In the genomic region with DNA sequence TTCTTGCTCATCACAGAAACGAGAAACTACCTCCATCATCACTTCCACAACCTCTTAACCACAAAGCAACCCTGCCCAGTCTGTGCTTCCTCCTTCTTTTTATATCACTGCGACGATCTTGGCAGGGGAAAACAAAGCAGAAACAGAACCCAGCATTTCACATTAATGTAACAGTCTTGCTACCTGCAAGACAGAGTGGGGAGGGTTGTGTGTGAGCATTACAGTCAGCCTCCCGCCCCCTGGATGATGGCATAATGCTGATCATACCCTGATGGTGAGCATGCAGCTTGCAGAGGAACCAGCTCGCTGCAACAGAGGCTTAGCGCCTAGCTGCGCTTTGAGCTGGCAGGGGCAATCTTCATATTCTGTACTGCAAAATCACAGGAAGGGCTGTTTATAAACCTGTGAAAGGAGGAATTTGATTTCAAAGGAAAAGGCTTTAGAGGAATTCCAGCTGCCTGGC, we compare ENCODE assay signal across 8 cellular contexts.
DNase-seq lines count a peak whose midpoint lies in the region; ATAC-seq and TF ChIP-seq lines count a peak whose summit lies in the region.

No MANE protein-coding gene starts in this region.

- TF ChIP-seq CTCF in neural cell (IDR thresholded peaks at IDR 0.05; ENCODE audit: poor library complexity, severe bottlenecking) (no peak), transverse colon (IDR thresholded peaks at IDR 0.05) (no peak)

- H3K27ac ChIP-seq in neural cell (ENCODE audit: low read length) (peak overlapping the region; percentile 64), transverse colon (peak overlapping the region in 3 of 4 donors; percentile 12 to 58 (median 37))

- peak; percentile 44 for TF ChIP-seq RAD21 in neural cell (conservative IDR thresholded peaks at IDR 0.05)

- peaks cover 19% of the 10 kb centered on the region for H3K4me1 Mint-ChIP-seq in activated naive CD8-positive, alpha-beta T cell treated with anti-CD3 and anti-CD28 coated beads, Interleukin-2, amount 50 U/mL, for 24 hours

- H3K4me3 Mint-ChIP-seq in activated naive CD8-positive, alpha-beta T cell treated with anti-CD3 and anti-CD28 coated beads, Interleukin-2, amount 50 U/mL, for 24 hours = peak overlapping the region; percentile 57

- no peaks in the 10 kb centered on the region for H3F3A ChIP-seq in neural cell (ENCODE audit: insufficient read depth, low read length, poor library complexity, severe bottlenecking)

- peak; percentile 90 for ATAC-seq in GM18867 (IDR thresholded peaks at IDR 0.05; ENCODE audit: unreplicated experiment)
- ATAC-seq in HG03039 (IDR thresholded peaks at IDR 0.05; ENCODE audit: unreplicated experiment) = peak; percentile 88
- peak; percentile 82 for ATAC-seq in activated naive CD8-positive, alpha-beta T cell treated with anti-CD3 and anti-CD28 coated beads, Interleukin-2, amount 50 U/mL, for 24 hours

- H3K79me2 ChIP-seq in neural cell (replicated peaks; ENCODE audit: insufficient read depth, low read length) = no peaks in the 10 kb centered on the region

- in situ Hi-C loops in transverse colon (cut with MboI; ENCODE audit: low pct_ligation_motif_present in 1 of 4, low pct_unique_long_range_greater_than_20kb in 1 of 4, low sequenced_read_pairs in 3 of 4) = no loop called here

- TF ChIP-seq EP300 in neural cell (conservative IDR thresholded peaks at IDR 0.05; ENCODE audit: poor library complexity, severe bottlenecking) (peak; percentile 68), transverse colon (IDR thresholded peaks at IDR 0.05; ENCODE audit: low read depth) (no peak)

- no peaks in the 10 kb centered on the region for H3K9me2 ChIP-seq in neural cell (ENCODE audit: insufficient read depth, low read length)

- H3K27me3 ChIP-seq in neural cell (ENCODE audit: insufficient read depth, low read depth, low read length) = no peaks in the 10 kb centered on the region
- H3K27me3 ChIP-seq in transverse colon = no peaks in the 10 kb centered on the region

- H3K4me3 ChIP-seq in neural cell (ENCODE audit: low read length) = peak overlapping the region; percentile 16
- no peak overlapping the region for H3K4me3 ChIP-seq in transverse colon

- peak overlapping the region; percentile 28 for H3K9ac ChIP-seq in neural cell (ENCODE audit: low read length)

- peak overlapping the region; percentile 28 for H2AFZ ChIP-seq in neural cell (ENCODE audit: low read depth, low read length)

- peaks cover 0 to 6% (median 0%) of the 10 kb centered on the region in 4 donors for H3K4me1 ChIP-seq in transverse colon

- no peaks in the 10 kb centered on the region for H3K36me3 Mint-ChIP-seq in activated naive CD8-positive, alpha-beta T cell treated with anti-CD3 and anti-CD28 coated beads, Interleukin-2, amount 50 U/mL, for 24 hours (ENCODE audit: low read depth)

- no peaks in the 10 kb centered on the region for H3K9me3 Mint-ChIP-seq in activated naive CD8-positive, alpha-beta T cell treated with anti-CD3 and anti-CD28 coated beads, Interleukin-2, amount 50 U/mL, for 24 hours

- intact Hi-C loops in transverse colon (cut with DNase I; ENCODE audit: low total_unique reads) = no loop called here

- no peaks in the 10 kb centered on the region for H4K20me1 ChIP-seq in neural cell (ENCODE audit: insufficient read depth)

- H3K27ac Mint-ChIP-seq in activated naive CD8-positive, alpha-beta T cell treated with anti-CD3 and anti-CD28 coated beads, Interleukin-2, amount 50 U/mL, for 24 hours = peak overlapping the region; percentile 43

- TF ChIP-seq POLR2A in transverse colon (IDR thresholded peaks at IDR 0.05) = no peak

- H3K27me3 Mint-ChIP-seq in activated naive CD8-positive, alpha-beta T cell treated with anti-CD3 and anti-CD28 coated beads, Interleukin-2, amount 50 U/mL, for 24 hours = peaks cover 12% of the 10 kb centered on the region

- H3K4me2 ChIP-seq in neural cell (ENCODE audit: low read length) = no peak overlapping the region

- DNase-seq in SKM-1 treated with dmso at 0.1 percent for 144 hours (lab: John Stamatoyannopoulos, UW; ENCODE audit: unreplicated experiment) (peak; percentile 92), transverse colon (peak; percentile 8), iPS-NIHi7 (ENCODE audit: extremely low spot score) (no peak), dermis blood vessel endothelial cell (no peak)
- peak; percentile 41 for DNase-seq in activated naive CD8-positive, alpha-beta T cell treated with anti-CD3 and anti-CD28 coated beads, Interleukin-2, amount 50 U/mL, for 24 hours

- no peaks in the 10 kb centered on the region for H3K9me3 ChIP-seq in neural cell (ENCODE audit: low read length)
- no peaks in the 10 kb centered on the region for H3K9me3 ChIP-seq in transverse colon

- 13 to 32% methylated on average over 3 to 7 of the region's 7 CpGs for WGBS in transverse colon (ENCODE audit: low coverage in 1 of 2), 2 donors

- no peaks in the 10 kb centered on the region for H3K36me3 ChIP-seq in neural cell (ENCODE audit: insufficient read depth, low read length)
- H3K36me3 ChIP-seq in transverse colon = no peaks in the 10 kb centered on the region

TF ChIP-seq in neural cell, 6 proteins besides CTCF, POLR2A, EP300 and RAD21:
- peak; percentile 83 for TF ChIP-seq POLR2AphosphoS5 (IDR thresholded peaks at IDR 0.05)
- TF ChIP-seq MXI1 (conservative IDR thresholded peaks at IDR 0.05; ENCODE audit: poor library complexity, severe bottlenecking) = peak; percentile 45
- TF ChIP-seq, protein P1, sequence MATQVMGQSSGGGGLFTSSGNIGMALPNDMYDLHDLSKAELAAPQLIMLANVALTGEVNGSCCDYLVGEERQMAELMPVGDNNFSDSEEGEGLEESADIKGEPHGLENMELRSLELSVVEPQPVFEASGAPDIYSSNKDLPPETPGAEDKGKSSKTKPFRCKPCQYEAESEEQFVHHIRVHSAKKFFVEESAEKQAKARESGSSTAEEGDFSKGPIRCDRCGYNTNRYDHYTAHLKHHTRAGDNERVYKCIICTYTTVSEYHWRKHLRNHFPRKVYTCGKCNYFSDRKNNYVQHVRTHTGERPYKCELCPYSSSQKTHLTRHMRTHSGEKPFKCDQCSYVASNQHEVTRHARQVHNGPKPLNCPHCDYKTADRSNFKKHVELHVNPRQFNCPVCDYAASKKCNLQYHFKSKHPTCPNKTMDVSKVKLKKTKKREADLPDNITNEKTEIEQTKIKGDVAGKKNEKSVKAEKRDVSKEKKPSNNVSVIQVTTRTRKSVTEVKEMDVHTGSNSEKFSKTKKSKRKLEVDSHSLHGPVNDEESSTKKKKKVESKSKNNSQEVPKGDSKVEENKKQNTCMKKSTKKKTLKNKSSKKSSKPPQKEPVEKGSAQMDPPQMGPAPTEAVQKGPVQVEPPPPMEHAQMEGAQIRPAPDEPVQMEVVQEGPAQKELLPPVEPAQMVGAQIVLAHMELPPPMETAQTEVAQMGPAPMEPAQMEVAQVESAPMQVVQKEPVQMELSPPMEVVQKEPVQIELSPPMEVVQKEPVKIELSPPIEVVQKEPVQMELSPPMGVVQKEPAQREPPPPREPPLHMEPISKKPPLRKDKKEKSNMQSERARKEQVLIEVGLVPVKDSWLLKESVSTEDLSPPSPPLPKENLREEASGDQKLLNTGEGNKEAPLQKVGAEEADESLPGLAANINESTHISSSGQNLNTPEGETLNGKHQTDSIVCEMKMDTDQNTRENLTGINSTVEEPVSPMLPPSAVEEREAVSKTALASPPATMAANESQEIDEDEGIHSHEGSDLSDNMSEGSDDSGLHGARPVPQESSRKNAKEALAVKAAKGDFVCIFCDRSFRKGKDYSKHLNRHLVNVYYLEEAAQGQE (IDR thresholded peaks at IDR 0.05; ENCODE audit: borderline replicate concordance) = peak; percentile 66
- TF ChIP-seq TAF1 (IDR thresholded peaks at IDR 0.05; ENCODE audit: low read depth) = no peak
- TF ChIP-seq SMC3 (conservative IDR thresholded peaks at IDR 0.05; ENCODE audit: poor library complexity) = peak; percentile 57
- no peak for TF ChIP-seq EZH2 (IDR thresholded peaks at IDR 0.05; ENCODE audit: borderline replicate concordance, insufficient read depth, low read length, poor library complexity, severe bottlenecking)

Comparison
In these comparisons a context has a peak if more than half of its experiments do, and no peak if none do; other contexts are left out.
1. DNase-seq: peak in SKM-1 treated with dmso at 0.1 percent for 144 hours (single experiment), activated naive CD8-positive, alpha-beta T cell treated with anti-CD3 and anti-CD28 coated beads, Interleukin-2, amount 50 U/mL, for 24 hours (single experiment) and transverse colon (single experiment); none in iPS-NIHi7 (single experiment) and dermis blood vessel endothelial cell (single experiment).
2. Peak in every context shown above with its lines, with median percentiles within 50 percentile points of each other: ATAC-seq.